15 cellular contexts compared by ENCODE assay signal in the genomic region with DNA sequence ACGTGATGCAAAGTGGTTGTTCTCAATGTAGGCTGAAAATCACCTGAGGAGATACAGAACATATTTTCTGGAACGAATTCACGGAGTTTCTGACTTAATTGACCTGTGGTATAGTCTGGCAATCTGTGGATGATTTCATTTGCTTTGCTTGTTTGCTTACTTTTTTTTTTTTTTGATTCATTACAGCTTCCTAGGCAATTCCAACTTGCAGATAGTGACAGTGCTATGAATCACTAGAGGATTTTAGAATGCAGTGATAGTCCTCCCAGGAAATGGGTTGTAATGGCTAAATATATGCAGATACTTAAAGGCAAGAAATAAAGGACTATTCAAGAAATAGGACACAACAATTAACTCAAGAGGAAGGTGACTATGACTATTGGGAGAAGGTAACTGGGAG.
DNase-seq lines count a peak whose midpoint lies in the region; ATAC-seq and TF ChIP-seq lines count a peak whose summit lies in the region.
"Had no signal": no experiment of that assay in that cellular context is flagged by ENCODE, and none has a peak within 500 bp of the region (broad histone marks: within the 10 kb centered on the region; RNA-seq: fewer than 3 reads in every experiment).

No MANE protein-coding gene starts in this region.

- H3K36me3 ChIP-seq in mammary epithelial cell (ENCODE audit: insufficient read depth, low read length) (no peaks in the 10 kb centered on the region), PC-3 (ENCODE audit: low read depth, low read length) (no peaks in the 10 kb centered on the region), adipocyte (ENCODE audit: control insufficient read depth, insufficient read depth, low read length, severe bottlenecking) (no peaks in the 10 kb centered on the region), left lung (no peaks in the 10 kb centered on the region)

- no peaks in the 10 kb centered on the region for H4K20me1 ChIP-seq in mammary epithelial cell (ENCODE audit: insufficient read depth, low read length)
- no peaks in the 10 kb centered on the region for H4K20me1 ChIP-seq in PC-3 (ENCODE audit: low read length)

- H3K4me1 Mint-ChIP-seq in MCF 10A (ENCODE audit: insufficient read depth, unreplicated experiment): peaks cover 5% of the 10 kb centered on the region
- H3K4me1 Mint-ChIP-seq: B cell had no signal

- DNase-seq in MCF 10A (ENCODE audit: unreplicated experiment): peak; percentile 18
- no peak for DNase-seq in mammary epithelial cell
- DNase-seq in PC-3: peak; percentile 77
- DNase-seq in adipocyte (ENCODE audit: low read depth): peak; percentile 9
- peak; percentile 44 for DNase-seq in renal cortical epithelial cell (ENCODE audit: low read depth)
- DNase-seq in NOMO-1 treated with dmso at 0.1 percent for 144 hours (lab: John Stamatoyannopoulos, UW; ENCODE audit: unreplicated experiment): no peak
- DNase-seq in left lung: no peak
- DNase-seq in NCI-H2227 (lab: John Stamatoyannopoulos, UW; ENCODE audit: unreplicated experiment): no peak
- DNase-seq: C1 segment of cervical spinal cord; CD4-positive, alpha-beta T cell; DND-41; GF-D8; HCEC 1CT; HFFc6 had no signal

- intact Hi-C loops in MCF 10A (cut with micrococcal nuclease): no loop called here
- intact Hi-C loops in mammary epithelial cell (cut with micrococcal nuclease): no loop called here
- intact Hi-C loops in PC-3 (cut with micrococcal nuclease): loop anchor here (1.0 to 10.0 kb wide), 3 partner anchors 14 to 54 kb away; no protein-coding TSS in a partner anchor
- intact Hi-C loops in left lung (cut with DNase I): no loop called here

- H3K27me3 ChIP-seq in mammary epithelial cell (ENCODE audit: insufficient read depth, low read length) (no peaks in the 10 kb centered on the region), PC-3 (ENCODE audit: low read length) (no peaks in the 10 kb centered on the region), adipocyte (replicated peaks; ENCODE audit: control insufficient read depth, insufficient read depth, low read length) (no peaks in the 10 kb centered on the region), left lung (no peaks in the 10 kb centered on the region)

- in situ Hi-C loops in mammary epithelial cell (cut with MboI; ENCODE audit: low sequenced_read_pairs in 2 of 2): no loop called here

- no peak overlapping the region for H3K27ac Mint-ChIP-seq in MCF 10A (ENCODE audit: low read depth, unreplicated experiment)
- H3K27ac Mint-ChIP-seq: B cell; CD4-positive, alpha-beta T cell; HFFc6 had no signal

- no peak overlapping the region for H3K9ac ChIP-seq in mammary epithelial cell (ENCODE audit: insufficient read depth, low read length)
- H3K9ac ChIP-seq in PC-3 (ENCODE audit: low read length): no peak overlapping the region
- H3K9ac ChIP-seq in adipocyte (ENCODE audit: low read length): no peak overlapping the region

- no peaks in the 10 kb centered on the region for H3F3A ChIP-seq in PC-3 (ENCODE audit: low read length, unreplicated experiment)

- no peaks in the 10 kb centered on the region for H3K27me3 Mint-ChIP-seq in MCF 10A (ENCODE audit: insufficient read depth, unreplicated experiment)
- H3K27me3 Mint-ChIP-seq: B cell; CD4-positive, alpha-beta T cell had no signal

- peaks cover 4% of the 10 kb centered on the region for H3K9me3 Mint-ChIP-seq in MCF 10A (ENCODE audit: unreplicated experiment)

- H3K9me3 ChIP-seq in mammary epithelial cell (replicated peaks; ENCODE audit: insufficient read depth, low read length): no peaks in the 10 kb centered on the region
- H3K9me3 ChIP-seq in PC-3 (ENCODE audit: low read length): no peaks in the 10 kb centered on the region
- H3K9me3 ChIP-seq in adipocyte (ENCODE audit: control insufficient read depth, low read length): peaks cover 9% of the 10 kb centered on the region
- H3K9me3 ChIP-seq in left lung: peaks cover 0 to 3% of the 10 kb centered on the region in 2 donors

- H3K9me2 ChIP-seq in PC-3 (replicated peaks; ENCODE audit: low read length): no peaks in the 10 kb centered on the region

- no peak overlapping the region for H3K4me2 ChIP-seq in mammary epithelial cell (ENCODE audit: insufficient read depth, low read depth, low read length)
- H3K4me2 ChIP-seq in PC-3 (ENCODE audit: low read length): peak overlapping the region; percentile 15

- ATAC-seq in PC-3 (peak; percentile 95), left lung (no peak)

- no peaks in the 10 kb centered on the region for H3K79me2 ChIP-seq in mammary epithelial cell (ENCODE audit: insufficient read depth, low read length)
- H3K79me2 ChIP-seq in PC-3 (ENCODE audit: low read length): no peaks in the 10 kb centered on the region

- H3K4me1 ChIP-seq in mammary epithelial cell (ENCODE audit: insufficient read depth, low read length) (no peaks in the 10 kb centered on the region), PC-3 (ENCODE audit: insufficient read depth, low read length) (peaks cover 16% of the 10 kb centered on the region), adipocyte (ENCODE audit: control insufficient read depth, insufficient read depth, low read length) (no peaks in the 10 kb centered on the region), left lung (no peaks in the 10 kb centered on the region)

- no peak overlapping the region for H3K4me3 Mint-ChIP-seq in MCF 10A (ENCODE audit: unreplicated experiment)
- H3K4me3 Mint-ChIP-seq: B cell; CD4-positive, alpha-beta T cell; HFFc6 had no signal

- H3K4me3 ChIP-seq in mammary epithelial cell (replicated peaks in 1 of 3; ENCODE audit: insufficient read depth in 1 of 3, low read depth in 2 of 3, low read length in 3 of 3): no peak overlapping the region
- H3K4me3 ChIP-seq in PC-3 (ENCODE audit: low read length): no peak overlapping the region
- H3K4me3 ChIP-seq in adipocyte (ENCODE audit: low read length): no peak overlapping the region
- H3K4me3 ChIP-seq in left lung: no peak overlapping the region

- BruUV-seq in MCF 10A (replicated peaks; lab: Mats Ljungman, UMichigan): no TSS peak
- no TSS peak for BruUV-seq in mammary epithelial cell (replicated peaks; lab: Mats Ljungman, UMichigan)
- no TSS peak for BruUV-seq in PC-3 (replicated peaks; lab: Mats Ljungman, UMichigan)

- CTCF ChIA-PET in MCF 10A (lab: Yijun Ruan, JAX): interaction anchor here (0.7 kb wide), 1 partner anchor 47 kb away, joined by 3 read pairs; no protein-coding TSS in a partner anchor
- CTCF ChIA-PET in mammary epithelial cell (lab: Charles Lee; ENCODE audit: low non-redundant PET): no interaction called here
- CTCF ChIA-PET in PC-3 (lab: Charles Lee): no interaction called here

- no peak overlapping the region for H3K27ac ChIP-seq in mammary epithelial cell (ENCODE audit: insufficient read depth, low read depth, low read length)
- H3K27ac ChIP-seq in PC-3 (ENCODE audit: low read length): peak overlapping the region; percentile 13; the same call in 1 of the 2 replicates
- H3K27ac ChIP-seq in left lung: no peak overlapping the region

- dilution Hi-C loops in mammary epithelial cell (cut with HindIII; ENCODE audit: low sequenced_read_pairs): no loop called here

- no peaks in the 10 kb centered on the region for H3K36me3 Mint-ChIP-seq in MCF 10A (ENCODE audit: insufficient read depth, unreplicated experiment)

- POLR2A ChIA-PET in MCF 10A (lab: Yijun Ruan, JAX) (no interaction called here), PC-3 (lab: Charles Lee; ENCODE audit: unreplicated experiment) (no interaction called here)

- no peak for TF ChIP-seq CTCF in MCF 10A (IDR thresholded peaks at IDR 0.05; ENCODE audit: unreplicated experiment)
- no peak for TF ChIP-seq CTCF in mammary epithelial cell (conservative IDR thresholded peaks at IDR 0.05 in 1 of 2, IDR thresholded peaks at IDR 0.05 in 1 of 2; ENCODE audit: extremely low read depth in 1 of 2, insufficient read depth in 1 of 2, low read depth in 1 of 2, low read length in 2 of 2)
- TF ChIP-seq CTCF in PC-3 (conservative IDR thresholded peaks at IDR 0.05; ENCODE audit: low read depth, low read length): no peak
- TF ChIP-seq CTCF in left lung (IDR thresholded peaks at IDR 0.05): no peak

- H2AFZ ChIP-seq in mammary epithelial cell (ENCODE audit: low read depth, low read length) (no peak overlapping the region), PC-3 (ENCODE audit: low read length) (no peak overlapping the region)

- 0% methylated on average over 3 of the region's 3 CpGs for WGBS in mammary epithelial cell (ENCODE audit: low coverage, missing lambda C conversion rate)

Comparison
In these comparisons a context has a peak if more than half of its experiments do, and no peak if none do; other contexts are left out.
1. DNase-seq: peak in MCF 10A (single experiment), PC-3 (single experiment), adipocyte (single experiment) and renal cortical epithelial cell (single experiment); none in mammary epithelial cell (single experiment), NOMO-1 treated with dmso at 0.1 percent for 144 hours (single experiment), left lung (0 of 2) and NCI-H2227 (single experiment).